In genomic region chr4:15781427-15782095, GRCh38 we compare ENCODE assay signal across 8 cellular contexts. TPM values are rescaled to one million over a fixed set of nuclear protein-coding genes. Genes with fewer than 3 reads are reported as not detected.
DNase-seq lines count a peak whose midpoint lies in the region; ATAC-seq, FAIRE-seq and TF ChIP-seq lines count a peak whose summit lies in the region.

No MANE protein-coding gene starts in this region.

- peaks cover 39 to 72% (median 60%) of the 10 kb centered on the region in 10 experiments for H3K4me1 ChIP-seq in BLaER1 treated with 17β-estradiol and CSF1 and Interleukin-3, amounts not matched to agents 10 nM and 100 nM
- H3K4me1 ChIP-seq in kidney (ENCODE audit: control insufficient read depth in 1 of 2, insufficient read depth in 1 of 2, low read depth in 1 of 2, low read length in 2 of 2) (peaks cover 3% of the 10 kb centered on the region in 2 donors), PC-9 (replicated peaks; ENCODE audit: insufficient read depth) (no peaks in the 10 kb centered on the region)

- peak overlapping the region in 10 of 11 experiments; percentile 39 to 97 (median 87); a peak in 20 of 22 replicates for H3K27ac ChIP-seq in BLaER1 treated with 17β-estradiol and CSF1 and Interleukin-3, amounts not matched to agents 10 nM and 100 nM
- H3K27ac ChIP-seq in kidney (ENCODE audit: low read depth in 2 of 2, low read length in 2 of 2) (no peak overlapping the region), PC-9 (no peak overlapping the region)

- peaks cover 0 to 15% (median 0%) of the 10 kb centered on the region in 11 experiments; a peak in 3 of 22 replicates for H4K20me1 ChIP-seq in BLaER1 treated with 17β-estradiol and CSF1 and Interleukin-3, amounts not matched to agents 10 nM and 100 nM
- H4K20me1 ChIP-seq in PC-9 (ENCODE audit: insufficient read depth): no peaks in the 10 kb centered on the region

- peaks cover 0 to 21% (median 0%) of the 10 kb centered on the region in 11 experiments; a peak in 5 of 22 replicates for H3K27me3 ChIP-seq in BLaER1 treated with 17β-estradiol and CSF1 and Interleukin-3, amounts not matched to agents 10 nM and 100 nM
- no peaks in the 10 kb centered on the region for H3K27me3 ChIP-seq in PC-9 (ENCODE audit: insufficient read depth, low read depth)

- no peaks in the 10 kb centered on the region for H3K9me2 ChIP-seq in PC-9 (ENCODE audit: insufficient read depth)

- DNase-seq in activated T-helper 1 cell treated with anti-CD3 and anti-CD28 coated beads, Interleukin-12 subunit alpha, Interleukin-12 subunit beta, Interleukin-2, Interleukin-4 antibody, amounts not matched to agents 30 ng/mL and 10 ng/mL and 1 ng/mL, durations not matched to agents 14 hours and 24 hours and 36 hours (ENCODE audit: low spot score): peak; percentile 48
- DNase-seq in kidney (no peak), D721Med (ENCODE audit: insufficient read length, low spot score) (no peak), iPS-NIHi7 (ENCODE audit: extremely low spot score) (no peak), PC-9 (no peak)

- H3K27me3 Mint-ChIP-seq in activated T-helper 1 cell treated with anti-CD3 and anti-CD28 coated beads, Interleukin-12 subunit alpha, Interleukin-12 subunit beta, Interleukin-2, Interleukin-4 antibody, amounts not matched to agents 30 ng/mL and 10 ng/mL and 1 ng/mL, durations not matched to agents 14 hours and 24 hours and 36 hours (ENCODE audit: insufficient read depth): no peaks in the 10 kb centered on the region

- H2AFZ ChIP-seq in PC-9: no peak overlapping the region

- TF ChIP-seq CTCF in kidney (IDR thresholded peaks at IDR 0.05; ENCODE audit: borderline replicate concordance, extremely low read depth, insufficient read depth) (no peak), D721Med (IDR thresholded peaks at IDR 0.05; ENCODE audit: insufficient read depth, missing control alignments) (no peak), PC-9 (conservative IDR thresholded peaks at IDR 0.05) (no peak)

- H3K4me2 ChIP-seq in BLaER1 treated with 17β-estradiol and CSF1 and Interleukin-3, amounts not matched to agents 10 nM and 100 nM: peak overlapping the region; percentile 80 to 95 (median 87)
- no peak overlapping the region for H3K4me2 ChIP-seq in PC-9

- BruUV-seq in PC-9 (replicated peaks; lab: Mats Ljungman, UMichigan): no TSS peak

- H3K36me3 Mint-ChIP-seq in activated T-helper 1 cell treated with anti-CD3 and anti-CD28 coated beads, Interleukin-12 subunit alpha, Interleukin-12 subunit beta, Interleukin-2, Interleukin-4 antibody, amounts not matched to agents 30 ng/mL and 10 ng/mL and 1 ng/mL, durations not matched to agents 14 hours and 24 hours and 36 hours (ENCODE audit: low read depth): peaks cover 71% of the 10 kb centered on the region

- intact Hi-C loops in activated T-helper 1 cell treated with anti-CD3 and anti-CD28 coated beads, Interleukin-12 subunit alpha, Interleukin-12 subunit beta, Interleukin-2, Interleukin-4 antibody, amounts not matched to agents 30 ng/mL and 10 ng/mL and 1 ng/mL, durations not matched to agents 14 hours and 24 hours and 36 hours (cut with micrococcal nuclease): loop anchor here (1.0 kb wide), 2 partner anchors 14 to 42 kb away; no protein-coding TSS in a partner anchor
- intact Hi-C loops in kidney (cut with DNase I) (no loop called here), PC-9 (cut with micrococcal nuclease; ENCODE audit: unreplicated experiment) (no loop called here)

- no peaks in the 10 kb centered on the region for H3F3A ChIP-seq in PC-9 (ENCODE audit: insufficient read depth, low read depth)

- H3K9me3 Mint-ChIP-seq in activated T-helper 1 cell treated with anti-CD3 and anti-CD28 coated beads, Interleukin-12 subunit alpha, Interleukin-12 subunit beta, Interleukin-2, Interleukin-4 antibody, amounts not matched to agents 30 ng/mL and 10 ng/mL and 1 ng/mL, durations not matched to agents 14 hours and 24 hours and 36 hours: peaks cover 10% of the 10 kb centered on the region

- ATAC-seq in GM18907 (IDR thresholded peaks at IDR 0.05; ENCODE audit: unreplicated experiment) (peak; percentile 46), HG03432 (IDR thresholded peaks at IDR 0.05; ENCODE audit: unreplicated experiment) (peak; percentile 31)

- no peaks in the 10 kb centered on the region for H3K79me2 ChIP-seq in PC-9 (ENCODE audit: low read depth)

- H3K4me3 Mint-ChIP-seq in activated T-helper 1 cell treated with anti-CD3 and anti-CD28 coated beads, Interleukin-12 subunit alpha, Interleukin-12 subunit beta, Interleukin-2, Interleukin-4 antibody, amounts not matched to agents 30 ng/mL and 10 ng/mL and 1 ng/mL, durations not matched to agents 14 hours and 24 hours and 36 hours: peak overlapping the region; percentile 93

- peak overlapping the region in 6 of 10 experiments; percentile 35 to 93 (median 88); a peak in 8 of 20 replicates for H3K4me3 ChIP-seq in BLaER1 treated with 17β-estradiol and CSF1 and Interleukin-3, amounts not matched to agents 10 nM and 100 nM
- no peak overlapping the region for H3K4me3 ChIP-seq in kidney (ENCODE audit: low read length in 2 of 2)
- no peak overlapping the region for H3K4me3 ChIP-seq in PC-9

- H3K36me3 ChIP-seq in BLaER1 treated with 17β-estradiol and CSF1 and Interleukin-3, amounts not matched to agents 10 nM and 100 nM: peaks cover 0 to 63% (median 60%) of the 10 kb centered on the region in 11 experiments; a peak in 21 of 22 replicates
- H3K36me3 ChIP-seq in kidney (ENCODE audit: control insufficient read depth in 1 of 2, insufficient read depth in 2 of 2, low read length in 2 of 2): no peaks in the 10 kb centered on the region
- H3K36me3 ChIP-seq in PC-9 (ENCODE audit: low read depth): no peaks in the 10 kb centered on the region

- CTCF ChIA-PET in PC-9 (lab: Charles Lee): no interaction called here

- peak overlapping the region in 4 of 11 experiments; percentile 90 to 96 (median 94); a peak in 5 of 22 replicates for H3K9ac ChIP-seq in BLaER1 treated with 17β-estradiol and CSF1 and Interleukin-3, amounts not matched to agents 10 nM and 100 nM
- H3K9ac ChIP-seq in kidney (ENCODE audit: low read length in 2 of 2): no peak overlapping the region

- peaks cover 9 to 58% (median 52%) of the 10 kb centered on the region in 11 experiments for H3K9me3 ChIP-seq in BLaER1 treated with 17β-estradiol and CSF1 and Interleukin-3, amounts not matched to agents 10 nM and 100 nM (replicated peaks in 1 of 11)
- H3K9me3 ChIP-seq in kidney (ENCODE audit: control insufficient read depth in 1 of 2, low read length in 2 of 2) (no peaks in the 10 kb centered on the region), PC-9 (ENCODE audit: insufficient read depth, low read depth) (no peaks in the 10 kb centered on the region)

- H3K4me1 Mint-ChIP-seq in activated T-helper 1 cell treated with anti-CD3 and anti-CD28 coated beads, Interleukin-12 subunit alpha, Interleukin-12 subunit beta, Interleukin-2, Interleukin-4 antibody, amounts not matched to agents 30 ng/mL and 10 ng/mL and 1 ng/mL, durations not matched to agents 14 hours and 24 hours and 36 hours (ENCODE audit: low read depth): peaks cover 82% of the 10 kb centered on the region

- POLR2A ChIA-PET in PC-9 (lab: Charles Lee; ENCODE audit: unreplicated experiment): no interaction called here

- H3K27ac Mint-ChIP-seq in activated T-helper 1 cell treated with anti-CD3 and anti-CD28 coated beads, Interleukin-12 subunit alpha, Interleukin-12 subunit beta, Interleukin-2, Interleukin-4 antibody, amounts not matched to agents 30 ng/mL and 10 ng/mL and 1 ng/mL, durations not matched to agents 14 hours and 24 hours and 36 hours: peak overlapping the region; percentile 92

- FAIRE-seq in kidney (lab: Jason Lieb, UNC): no peak
- FAIRE-seq in D721Med (lab: Jason Lieb, UNC): no peak

RNA-seq across cellular contexts. Expression of gene CD38, which starts 3.4 kb away (rescaled TPM):
- total RNA-seq in activated T-helper 1 cell treated with anti-CD3 and anti-CD28 coated beads, Interleukin-12 subunit alpha, Interleukin-12 subunit beta, Interleukin-2, Interleukin-4 antibody, amounts not matched to agents 30 ng/mL and 10 ng/mL and 1 ng/mL, durations not matched to agents 14 hours and 24 hours and 36 hours: 148 and 152 TPM in 2 replicates
- total RNA-seq in kidney (8.9 TPM), PC-9 (2021) (0.90 and 1.3 TPM in 2 replicates)
- 0.15 TPM for polyA plus RNA-seq in kidney (ENCODE audit: insufficient read depth, low read depth, low replicate concordance)

Comparison
In these comparisons a context has a peak if more than half of its experiments do, and no peak if none do; other contexts are left out.
1. H3K27ac ChIP-seq: peak in BLaER1 treated with 17β-estradiol and CSF1 and Interleukin-3, amounts not matched to agents 10 nM and 100 nM (10 of 11); none in kidney (0 of 2) and PC-9 (single experiment).
2. H3K4me3 ChIP-seq: peak in BLaER1 treated with 17β-estradiol and CSF1 and Interleukin-3, amounts not matched to agents 10 nM and 100 nM (6 of 10); none in kidney (0 of 2) and PC-9 (single experiment).
3. RNA of gene CD38, which starts 3.4 kb away (total RNA-seq): 148 to 152 TPM in activated T-helper 1 cell treated with anti-CD3 and anti-CD28 coated beads, Interleukin-12 subunit alpha, Interleukin-12 subunit beta, Interleukin-2, Interleukin-4 antibody, amounts not matched to agents 30 ng/mL and 10 ng/mL and 1 ng/mL, durations not matched to agents 14 hours and 24 hours and 36 hours; 8.9 TPM in kidney (single experiment) and 0.90 to 1.3 TPM in PC-9; every median in the first group is over 10 times any median in the second.